8 cellular contexts compared by ENCODE assay signal in the genomic region with DNA sequence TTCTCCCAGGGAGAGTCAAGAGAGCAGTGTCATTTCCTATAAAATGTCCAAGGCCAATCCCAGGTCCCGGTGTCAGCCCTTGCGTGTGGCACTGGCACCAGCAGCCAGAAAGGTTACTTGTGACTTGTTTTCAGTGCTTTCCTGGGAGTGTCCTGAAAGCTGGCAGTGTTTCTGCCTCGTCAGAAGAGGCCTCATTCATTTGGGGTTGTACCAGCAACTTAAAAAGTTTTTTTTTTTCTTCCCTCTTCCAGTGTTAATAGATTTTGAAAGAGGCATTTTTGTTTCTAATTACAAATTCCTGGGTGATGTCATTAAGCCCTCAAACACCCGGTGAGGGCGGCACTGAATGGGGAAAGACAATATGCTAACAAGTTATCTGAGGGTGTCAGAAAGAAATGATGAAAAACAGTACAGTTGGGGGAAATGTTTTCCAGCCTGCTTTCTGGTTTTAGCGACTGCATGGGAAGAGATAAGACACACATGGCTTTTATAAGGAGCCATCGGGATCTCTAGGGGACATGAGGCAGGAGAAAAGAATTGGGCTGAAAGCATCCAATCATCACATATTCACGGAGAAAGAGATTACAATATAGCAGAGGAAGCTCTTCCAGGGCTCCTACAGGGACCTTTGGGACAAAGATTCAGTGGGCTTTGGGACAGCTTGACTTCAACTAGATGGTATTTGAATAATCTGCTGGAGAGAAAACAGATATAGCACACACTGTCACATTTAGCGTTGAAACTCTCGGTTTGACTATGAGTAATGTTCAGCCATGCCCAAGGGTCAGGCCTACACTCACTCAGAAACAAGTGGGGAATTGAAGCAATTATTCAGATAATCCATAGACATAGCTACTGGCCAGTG.
A peak's percentile ranks its signal among the peaks of the same experiment; 100 is the strongest.
DNase-seq lines count a peak whose midpoint lies in the region; ATAC-seq and TF ChIP-seq lines count a peak whose summit lies in the region.

No MANE protein-coding gene starts in this region.

- peak; percentile 77 for ATAC-seq in GM21786 (IDR thresholded peaks at IDR 0.05; ENCODE audit: unreplicated experiment)

- DNase-seq in MG63 (peak; percentile 51), coronary artery (ENCODE audit: low spot score) (peak; percentile 80), mucosa of gallbladder (ENCODE audit: low spot score) (peak; percentile 72), HEK293T (ENCODE audit: extremely low spot score) (no peak)
- DNase-seq in activated CD4-positive, alpha-beta T cell treated with anti-CD3 and anti-CD28 coated beads for 48 hours = no peak
- DNase-seq in effector memory CD4-positive, alpha-beta T cell = no peak

- no peaks in the 10 kb centered on the region for H3K36me3 ChIP-seq in MG63
- no peaks in the 10 kb centered on the region for H3K36me3 ChIP-seq in effector memory CD4-positive, alpha-beta T cell (ENCODE audit: control insufficient read depth, insufficient read depth, low read length)

- TF ChIP-seq CTCF in coronary artery (IDR thresholded peaks at IDR 0.05) = no peak

- H3K27ac ChIP-seq in coronary artery = peak overlapping the region; percentile 86 to 89
- H3K27ac ChIP-seq in effector memory CD4-positive, alpha-beta T cell (ENCODE audit: insufficient read depth, low read length, poor library complexity, severe bottlenecking) = no peak overlapping the region

- POLR2A ChIA-PET in HEK293T (lab: Yijun Ruan, JAX) = interaction anchor here (0.9 kb wide), 1 partner anchor 293 kb away, joined by 3 read pairs; no protein-coding TSS in a partner anchor

- H3K27me3 ChIP-seq in MG63 = no peaks in the 10 kb centered on the region
- no peaks in the 10 kb centered on the region for H3K27me3 ChIP-seq in effector memory CD4-positive, alpha-beta T cell (replicated peaks; ENCODE audit: control insufficient read depth, insufficient read depth, low read length, poor library complexity, severe bottlenecking)

- H3K4me3 ChIP-seq in GM08714 (ENCODE audit: low read length) (peak overlapping the region; percentile 40; the same call in 1 of the 2 replicates), MG63 (no peak overlapping the region), coronary artery (no peak overlapping the region)
- no peak overlapping the region for H3K4me3 ChIP-seq in effector memory CD4-positive, alpha-beta T cell (ENCODE audit: insufficient read depth, low read depth, low read length, poor library complexity, severe bottlenecking)

- peaks cover 8% of the 10 kb centered on the region for H3K4me1 ChIP-seq in effector memory CD4-positive, alpha-beta T cell (ENCODE audit: control insufficient read depth, insufficient read depth, low read length, poor library complexity, severe bottlenecking)

- no peaks in the 10 kb centered on the region for H3K9me3 ChIP-seq in MG63
- H3K9me3 ChIP-seq in effector memory CD4-positive, alpha-beta T cell (ENCODE audit: control insufficient read depth, low read length) = no peaks in the 10 kb centered on the region

- CTCF ChIA-PET in HEK293T (lab: Yijun Ruan, JAX) = interaction anchor here (0.6 to 2.9 kb wide), 3 partner anchors 17 to 512 kb away, joined by 3 to 7 read pairs (median 3); no protein-coding TSS in a partner anchor

TF ChIP-seq in HEK293T, 16 proteins besides CTCF, POLR2A, EP300 and RAD21:
- TF ChIP-seq LEF1 (IDR thresholded peaks at IDR 0.05; ENCODE audit: borderline replicate concordance) (no peak), FOXA1 (IDR thresholded peaks at IDR 0.05) (no peak), ARNT (IDR thresholded peaks at IDR 0.05) (no peak), ELF4 (IDR thresholded peaks at IDR 0.05) (no peak)

Comparison
In these comparisons a context has a peak if more than half of its experiments do, and no peak if none do; other contexts are left out.
1. DNase-seq: peak in MG63 (single experiment), coronary artery (single experiment) and mucosa of gallbladder (single experiment); none in HEK293T (single experiment), activated CD4-positive, alpha-beta T cell treated with anti-CD3 and anti-CD28 coated beads for 48 hours (single experiment) and effector memory CD4-positive, alpha-beta T cell (0 of 3).